In genomic region chr11:394858-395655, GRCh38 we compare ENCODE assay signal across 14 cellular contexts. TPM values are rescaled to one million over a fixed set of nuclear protein-coding genes. Genes with fewer than 3 reads are reported as not detected.
A peak's percentile ranks its signal among the peaks of the same experiment; 100 is the strongest.
DNase-seq lines count a peak whose midpoint lies in the region; ATAC-seq, FAIRE-seq and TF ChIP-seq lines count a peak whose summit lies in the region.
"Had no signal": no experiment of that assay in that cellular context is flagged by ENCODE, and none has a peak within 500 bp of the region (broad histone marks: within the 10 kb centered on the region; RNA-seq: fewer than 3 reads in every experiment).

No MANE protein-coding gene starts in this region.

- no peak overlapping the region for H3K14ac ChIP-seq in H1 (ENCODE audit: insufficient read length)

- H3K27me3 Mint-ChIP-seq in mesothelial cell of epicardium (ENCODE audit: low read depth), result no peaks in the 10 kb centered on the region

- H3K4me1 ChIP-seq in H1 (replicated peaks in 1 of 4; ENCODE audit: control insufficient read depth in 3 of 4, insufficient read depth in 4 of 4, low read length in 3 of 4) (peaks cover 6 to 15% (median 6%) of the 10 kb centered on the region in 4 experiments; a peak in 6 of 7 replicates), upper lobe of right lung (peaks cover 3% of the 10 kb centered on the region)

- peak overlapping the region; percentile 85 for H3K4ac ChIP-seq in H1 (replicated peaks; ENCODE audit: insufficient read length, low read depth, low read length)

- no peaks in the 10 kb centered on the region for H3K9me3 Mint-ChIP-seq in mesothelial cell of epicardium

- peak overlapping the region; percentile 9 to 59 (median 33); a peak in 7 of 8 replicates for H3K4me3 ChIP-seq in H1 (ENCODE audit: extremely low read depth in 1 of 4, insufficient read depth in 2 of 4, low read depth in 3 of 4, low read length in 4 of 4)
- H3K4me3 ChIP-seq in upper lobe of right lung, result peak overlapping the region; percentile 48
- H3K4me3 ChIP-seq: adrenal gland had no signal

- H3K27ac ChIP-seq in H1 (ENCODE audit: low read depth, low read length) (no peak overlapping the region), upper lobe of right lung (peak overlapping the region; percentile 17)
- H3K27ac ChIP-seq: adrenal gland had no signal

- H2BK5ac ChIP-seq in H1 (ENCODE audit: low read depth, low read length), result peak overlapping the region; percentile 81; the same call in 1 of the 2 replicates

- H3K36me3 Mint-ChIP-seq in mesothelial cell of epicardium, result peaks cover 11% of the 10 kb centered on the region

- POLR2A ChIA-PET in H1 (lab: Charles Lee; ENCODE audit: partially characterized antibody), result interaction anchor here (1.2 to 4.2 kb wide), 6 partner anchors 9 to 144 kb away, joined by 3 to 20 read pairs (median 9); no protein-coding TSS in a partner anchor

- H2AFZ ChIP-seq in H1 (ENCODE audit: low read length), result no peak overlapping the region

- H3K56ac ChIP-seq in H1 (replicated peaks; ENCODE audit: insufficient read length, low read depth, low read length), result no peak overlapping the region

- H2BK12ac ChIP-seq in H1 (ENCODE audit: low read depth, low read length), result peak overlapping the region; percentile 72; the same call in 1 of the 2 replicates

- 0 out of 2 replicates have a peak overlapping the region, but pooled peaks have one; percentile 61 for H2BK15ac ChIP-seq in H1 (ENCODE audit: low read length)

- H3K36me3 ChIP-seq in H1 (ENCODE audit: control insufficient read depth in 2 of 4, insufficient read depth in 4 of 4, low read length in 3 of 4), result peaks cover 0 to 24% (median 0%) of the 10 kb centered on the region in 4 experiments; a peak in 3 of 8 replicates
- no peaks in the 10 kb centered on the region for H3K36me3 ChIP-seq in upper lobe of right lung
- H3K36me3 ChIP-seq: adrenal gland had no signal

- intact Hi-C loops in upper lobe of right lung (cut with DNase I), result no loop called here

- no peak for TF ChIP-seq EP300 in H1 (IDR thresholded peaks at IDR 0.05; ENCODE audit: borderline replicate concordance in 1 of 2, low read depth in 2 of 2, low read length in 2 of 2)

- H3K27ac Mint-ChIP-seq in mesothelial cell of epicardium, result peak overlapping the region; percentile 93

- peaks cover 10% of the 10 kb centered on the region; the same call in 1 of the 2 replicates for H3K23me2 ChIP-seq in H1 (ENCODE audit: low read depth, low read length)

- no peak for TF ChIP-seq RAD21 in H1 (IDR thresholded peaks at IDR 0.05 in 1 of 2, conservative IDR thresholded peaks at IDR 0.05 in 1 of 2; ENCODE audit: low read depth in 2 of 2, low read length in 2 of 2)

- CTCF ChIA-PET in H1 (lab: Charles Lee; ENCODE audit: partially characterized antibody), result interaction anchor here (1.2 to 2.3 kb wide), 2 partner anchors 8 to 54 kb away, joined by 3 to 11 read pairs; no protein-coding TSS in a partner anchor

- H3K4me3 Mint-ChIP-seq in mesothelial cell of epicardium, result peak overlapping the region; percentile 88

- no peak for TF ChIP-seq CTCF in H1 (IDR thresholded peaks at IDR 0.05; ENCODE audit: control extremely low read depth in 1 of 3, insufficient read depth in 1 of 3, low read depth in 1 of 3, low read length in 3 of 3)
- no peak for TF ChIP-seq CTCF in mesothelial cell of epicardium (IDR thresholded peaks at IDR 0.05; ENCODE audit: unreplicated experiment)
- TF ChIP-seq CTCF in upper lobe of right lung (IDR thresholded peaks at IDR 0.05), result no peak

- H4K91ac ChIP-seq in H1 (replicated peaks; ENCODE audit: insufficient read length, low read length), result peak overlapping the region; percentile 74

- peaks cover 18% of the 10 kb centered on the region for H3K4me1 Mint-ChIP-seq in mesothelial cell of epicardium

- H2BK20ac ChIP-seq in H1 (ENCODE audit: low read length), result 0 out of 2 replicates have a peak overlapping the region, but pooled peaks have one; percentile 75

- no peaks in the 10 kb centered on the region for H3K27me3 ChIP-seq in H1 (replicated peaks in 1 of 4; ENCODE audit: control insufficient read depth in 3 of 4, extremely low read depth in 1 of 4, insufficient read depth in 3 of 4, low read length in 3 of 4)
- no peaks in the 10 kb centered on the region for H3K27me3 ChIP-seq in upper lobe of right lung

- ATAC-seq in upper lobe of right lung (no peak), GM18867 (IDR thresholded peaks at IDR 0.05; ENCODE audit: unreplicated experiment) (no peak), GM19467 (IDR thresholded peaks at IDR 0.05; ENCODE audit: unreplicated experiment) (no peak)

- no peaks in the 10 kb centered on the region for H3K79me2 ChIP-seq in H1 (ENCODE audit: control insufficient read depth in 1 of 2, insufficient read depth in 2 of 2, low read length in 2 of 2)

- peaks cover 2 to 13% of the 10 kb centered on the region in 2 experiments for H4K20me1 ChIP-seq in H1 (replicated peaks in 1 of 2; ENCODE audit: control insufficient read depth in 1 of 2, insufficient read depth in 2 of 2, low read length in 2 of 2)

- 78% methylated on average over 22 of the region's 25 CpGs; no CpG with 5 or more reads in 1 of the 2 experiments for WGBS in H1 (ENCODE audit: extremely low coverage in 1 of 2, insufficient coverage in 1 of 2, insufficient read length in 1 of 2, insufficient replicate concordance in 2 of 2, low coverage in 1 of 2, low lambda C conversion rate in 2 of 2, missing lambda C conversion rate in 1 of 2), 2 experiments

- TF ChIP-seq POLR2A in H1 (IDR thresholded peaks at IDR 0.05; ENCODE audit: control extremely low read depth in 1 of 2, low read depth in 2 of 2, low read length in 2 of 2), result no peak

- H3K9me3 ChIP-seq in H1 (ENCODE audit: insufficient read depth in 2 of 2, low read depth in 1 of 2, low read length in 1 of 2) (peaks cover 0 to 7% of the 10 kb centered on the region in 2 experiments; a peak in 1 of 4 replicates), upper lobe of right lung (no peaks in the 10 kb centered on the region)
- H3K9me3 ChIP-seq: adrenal gland had no signal

- H4K5ac ChIP-seq in H1 (ENCODE audit: insufficient read length, low read depth, low read length), result no peak overlapping the region

- peak overlapping the region; percentile 58 to 63 for H3K4me2 ChIP-seq in H1 (ENCODE audit: insufficient read depth in 1 of 2, low read depth in 2 of 2, low read length in 2 of 2)

- peak overlapping the region; percentile 48; the same call in 1 of the 2 replicates for H4K8ac ChIP-seq in H1 (ENCODE audit: extremely low read depth, insufficient read depth, low read length)

- peaks cover 2% of the 10 kb centered on the region; the same call in 1 of the 2 replicates for H3K79me1 ChIP-seq in H1 (ENCODE audit: low read depth, low read length)

- no peak overlapping the region for H2BK120ac ChIP-seq in H1 (replicated peaks; ENCODE audit: low read depth, low read length)

- no peak overlapping the region; the same call in 1 of the 2 replicates for H3K18ac ChIP-seq in H1 (ENCODE audit: extremely low read depth, low read length)

- FAIRE-seq in H1 (lab: Jason Lieb, UNC), result no peak
- FAIRE-seq: A204.1 had no signal

- H3K9ac ChIP-seq in H1 (replicated peaks in 1 of 4; ENCODE audit: extremely low read depth in 1 of 4, low read depth in 3 of 4, low read length in 3 of 4), result peak overlapping the region in 1 of 4 experiments; percentile 24; a peak in 2 of 7 replicates

- DNase-seq in NCI-H2171 treated with DMSO at 0.1 percent for 48 hours (lab: John Stamatoyannopoulos, UW) (peak; percentile 37), NCI-H2171 (lab: John Stamatoyannopoulos, UW) (no peak), H1 (ENCODE audit: low read depth in 1 of 2, low spot score in 2 of 2) (no peak), mesothelial cell of epicardium (ENCODE audit: low spot score in 2 of 2, unreplicated experiment in 2 of 2) (no peak), upper lobe of right lung (no peak), nucleus accumbens (lab: John Stamatoyannopoulos, UW) (no peak)
- DNase-seq: adrenal gland, NCI-H1417 treated with DMSO at 0.1 percent for 48 hours, NCI-H69 had no signal

- peak overlapping the region; percentile 92; the same call in 1 of the 2 replicates for H2AK5ac ChIP-seq in H1 (ENCODE audit: low read depth, low read length)

- no peak overlapping the region for H3K23ac ChIP-seq in H1 (ENCODE audit: insufficient read length)

RNA-seq across cellular contexts. Expression of gene PKP3, which starts 1.0 kb away (rescaled TPM):
- 28.5 and 28.7 TPM in 2 replicates for total RNA-seq in H1 (2021; fragmentation: NEBNext Ultra II Directional; extraction: Animal tissue kit (Norgen Biotek cat#: 25700))
- 16.7 and 28.0 TPM in 2 replicates for polyA plus RNA-seq in H1 (2011; rRNA removed)
- 25.0 TPM for polyA plus RNA-seq in H1 (2011; cell fraction: cytosol; rRNA removed)
- 35.4 TPM for polyA plus RNA-seq in H1 (2011; cell fraction: nucleus; rRNA removed)
- polyA plus RNA-seq in H1 (2012, experiment 1 of 2), result 10.9 to 22.0 TPM (median 18.8 TPM) in 4 replicates
- 14.5 TPM for polyA plus RNA-seq in H1 (2012, experiment 2 of 2)
- 11.0 TPM for polyA plus RNA-seq in H1 (2013, experiment 1 of 2)
- 12.3 TPM for polyA plus RNA-seq in H1 (2013, experiment 2 of 2)
- 11.3 and 13.9 TPM in 2 replicates for polyA minus RNA-seq in H1 (2011; rRNA and poly(A)+ RNA removed)
- 33.5 TPM for polyA minus RNA-seq in H1 (2011; cell fraction: cytosol; rRNA and poly(A)+ RNA removed)
- polyA minus RNA-seq in H1 (2011; cell fraction: nucleus; rRNA and poly(A)+ RNA removed), result 11.1 TPM
- total RNA-seq in mesothelial cell of epicardium (57.5 to 65.7 TPM (median 58.8 TPM) in 3 replicates), upper lobe of right lung (40.4 TPM)
- total RNA-seq: SK-MEL-5 had no signal

RNA-seq across cellular contexts. Expression of gene SIGIRR, which starts 19.7 kb away (rescaled TPM):
- total RNA-seq in H1 (2021; fragmentation: NEBNext Ultra II Directional; extraction: Animal tissue kit (Norgen Biotek cat#: 25700)), result 66.3 and 68.9 TPM in 2 replicates
- polyA plus RNA-seq in H1 (2011; rRNA removed), result 55.2 and 94.2 TPM in 2 replicates
- 57.0 TPM for polyA plus RNA-seq in H1 (2011; cell fraction: cytosol; rRNA removed)
- polyA plus RNA-seq in H1 (2011; cell fraction: nucleus; rRNA removed), result 133 TPM
- 35.4 to 56.4 TPM (median 48.3 TPM) in 4 replicates for polyA plus RNA-seq in H1 (2012, experiment 1 of 2)
- 55.4 TPM for polyA plus RNA-seq in H1 (2012, experiment 2 of 2)
- 51.9 TPM for polyA plus RNA-seq in H1 (2013, experiment 1 of 2)
- 52.5 TPM for polyA plus RNA-seq in H1 (2013, experiment 2 of 2)
- 13.0 and 16.6 TPM in 2 replicates for polyA minus RNA-seq in H1 (2011; rRNA and poly(A)+ RNA removed)
- 26.2 TPM for polyA minus RNA-seq in H1 (2011; cell fraction: cytosol; rRNA and poly(A)+ RNA removed)
- polyA minus RNA-seq in H1 (2011; cell fraction: nucleus; rRNA and poly(A)+ RNA removed), result 24.8 TPM
- total RNA-seq in mesothelial cell of epicardium, result 35.5 to 42.5 TPM (median 39.2 TPM) in 3 replicates
- total RNA-seq in upper lobe of right lung, result 80.9 TPM

RNA-seq across cellular contexts. Expression of gene B4GALNT4, which starts 25.8 kb away (rescaled TPM):
- total RNA-seq in H1 (2021; fragmentation: NEBNext Ultra II Directional; extraction: Animal tissue kit (Norgen Biotek cat#: 25700)), result 76.3 and 89.0 TPM in 2 replicates
- polyA plus RNA-seq in H1 (2011; rRNA removed), result 40.9 and 69.4 TPM in 2 replicates
- 62.2 TPM for polyA plus RNA-seq in H1 (2011; cell fraction: cytosol; rRNA removed)
- polyA plus RNA-seq in H1 (2011; cell fraction: nucleus; rRNA removed), result 329 TPM
- 55.4 to 118 TPM (median 90.1 TPM) in 4 replicates for polyA plus RNA-seq in H1 (2012, experiment 1 of 2)
- 69.9 TPM for polyA plus RNA-seq in H1 (2012, experiment 2 of 2)
- 55.2 TPM for polyA plus RNA-seq in H1 (2013, experiment 1 of 2)
- 48.0 TPM for polyA plus RNA-seq in H1 (2013, experiment 2 of 2)
- 6.4 and 7.0 TPM in 2 replicates for polyA minus RNA-seq in H1 (2011; rRNA and poly(A)+ RNA removed)
- 19.7 TPM for polyA minus RNA-seq in H1 (2011; cell fraction: cytosol; rRNA and poly(A)+ RNA removed)
- 37.0 TPM for polyA minus RNA-seq in H1 (2011; cell fraction: nucleus; rRNA and poly(A)+ RNA removed)
- total RNA-seq in mesothelial cell of epicardium (294 to 314 TPM (median 300 TPM) in 3 replicates), upper lobe of right lung (1.9 TPM)

RNA-seq across cellular contexts. Expression of gene ANO9, which starts 46.8 kb away (rescaled TPM):
- total RNA-seq in H1 (2021; fragmentation: NEBNext Ultra II Directional; extraction: Animal tissue kit (Norgen Biotek cat#: 25700)), result 18.0 and 20.0 TPM in 2 replicates
- 20.7 and 24.6 TPM in 2 replicates for polyA plus RNA-seq in H1 (2011; rRNA removed)
- 19.7 TPM for polyA plus RNA-seq in H1 (2011; cell fraction: cytosol; rRNA removed)
- 185 TPM for polyA plus RNA-seq in H1 (2011; cell fraction: nucleus; rRNA removed)
- 20.7 to 42.8 TPM (median 32.2 TPM) in 4 replicates for polyA plus RNA-seq in H1 (2012, experiment 1 of 2)
- 11.9 TPM for polyA plus RNA-seq in H1 (2012, experiment 2 of 2)
- polyA plus RNA-seq in H1 (2013, experiment 1 of 2), result 14.6 TPM
- 13.7 TPM for polyA plus RNA-seq in H1 (2013, experiment 2 of 2)
- 5.2 and 7.0 TPM in 2 replicates for polyA minus RNA-seq in H1 (2011; rRNA and poly(A)+ RNA removed)
- polyA minus RNA-seq in H1 (2011; cell fraction: cytosol; rRNA and poly(A)+ RNA removed), result 5.6 TPM
- 19.3 TPM for polyA minus RNA-seq in H1 (2011; cell fraction: nucleus; rRNA and poly(A)+ RNA removed)
- total RNA-seq in mesothelial cell of epicardium (29.7 to 32.3 TPM (median 30.6 TPM) in 3 replicates), upper lobe of right lung (22.4 TPM)
- total RNA-seq: HT1080, SK-MEL-5 had no signal

RNA-seq across cellular contexts. Expression of gene PTDSS2, which starts 55.0 kb away (rescaled TPM):
- total RNA-seq in H1 (2021; fragmentation: NEBNext Ultra II Directional; extraction: Animal tissue kit (Norgen Biotek cat#: 25700)), result 48.7 and 52.4 TPM in 2 replicates
- polyA plus RNA-seq in H1 (2011; rRNA removed), result 68.2 and 108 TPM in 2 replicates
- polyA plus RNA-seq in H1 (2011; cell fraction: cytosol; rRNA removed), result 69.7 TPM
- 197 TPM for polyA plus RNA-seq in H1 (2011; cell fraction: nucleus; rRNA removed)
- polyA plus RNA-seq in H1 (2012, experiment 1 of 2), result 33.3 to 60.1 TPM (median 54.3 TPM) in 4 replicates
- polyA plus RNA-seq in H1 (2012, experiment 2 of 2), result 51.9 TPM
- 42.4 TPM for polyA plus RNA-seq in H1 (2013, experiment 1 of 2)
- 39.1 TPM for polyA plus RNA-seq in H1 (2013, experiment 2 of 2)
- 49.6 and 57.3 TPM in 2 replicates for polyA minus RNA-seq in H1 (2011; rRNA and poly(A)+ RNA removed)
- polyA minus RNA-seq in H1 (2011; cell fraction: cytosol; rRNA and poly(A)+ RNA removed), result 38.8 TPM
- 51.9 TPM for polyA minus RNA-seq in H1 (2011; cell fraction: nucleus; rRNA and poly(A)+ RNA removed)
- 39.0 to 49.7 TPM (median 42.1 TPM) in 3 replicates for total RNA-seq in mesothelial cell of epicardium
- 31.1 TPM for total RNA-seq in upper lobe of right lung

Comparison
In these comparisons a context has a peak if more than half of its experiments do, and no peak if none do; other contexts are left out.
1. RNA of gene B4GALNT4, which starts 25.8 kb away (total RNA-seq): 294 to 314 TPM in mesothelial cell of epicardium and 76.3 to 89.0 TPM in H1; 1.9 TPM in upper lobe of right lung (single experiment); every median in the first group is over 10 times any median in the second.